15 cellular contexts compared by ENCODE assay signal in genomic region chr20:61850457-61850856, GRCh38.
"Had no signal": no experiment of that assay in that cellular context is flagged by ENCODE, and none has a peak within 500 bp of the region (broad histone marks: within the 10 kb centered on the region; RNA-seq: fewer than 3 reads in every experiment).

No MANE protein-coding gene starts in this region.

- H3K27me3 ChIP-seq: pancreas had no signal

- H3K4me3 ChIP-seq: esophagus squamous epithelium, left ventricle myocardium inferior, lower lobe of right lung, pancreas had no signal

- FAIRE-seq: colon, frontal cortex, keratinocyte, pancreas, small intestine had no signal

- H3K27ac ChIP-seq: esophagus squamous epithelium, left ventricle myocardium inferior, lower lobe of right lung, pancreas had no signal

- H3K9me3 ChIP-seq: esophagus squamous epithelium, lower lobe of right lung, pancreas had no signal

- DNase-seq: esophagus squamous epithelium; immature natural killer cell; left cardiac atrium; left ventricle myocardium inferior; lower lobe of right lung; natural killer cell; nucleus accumbens; small intestine; stimulated activated CD4-positive, alpha-beta T cell treated with anti-CD3 and anti-CD28 coated beads, Interleukin-2, amount 100 ng/mL, for 48 hours; stimulated activated naive CD4-positive, alpha-beta T cell treated with Interleukin-2 at 50 U/mL for 16 hours; trophoblast cell had no signal

- ATAC-seq: left cardiac atrium, lower lobe of right lung, natural killer cell, pancreas had no signal

- H3K4me1 ChIP-seq: esophagus squamous epithelium, left ventricle myocardium inferior, lower lobe of right lung, pancreas had no signal

- H3K36me3 ChIP-seq: esophagus squamous epithelium, left ventricle myocardium inferior, lower lobe of right lung, pancreas had no signal
